In genomic region chr2:143717053-143717452, GRCh38 we compare ENCODE assay signal across 12 cellular contexts.
A peak's percentile ranks its signal among the peaks of the same experiment; 100 is the strongest.
DNase-seq lines count a peak whose midpoint lies in the region; ATAC-seq and TF ChIP-seq lines count a peak whose summit lies in the region.
"Had no signal": no experiment of that assay in that cellular context is flagged by ENCODE, and none has a peak within 500 bp of the region (broad histone marks: within the 10 kb centered on the region; RNA-seq: fewer than 3 reads in every experiment).

No MANE protein-coding gene starts in this region.

- H3K9me3 Mint-ChIP-seq in effector memory CD8-positive, alpha-beta T cell: peaks cover 3% of the 10 kb centered on the region in 2 donors

- no peaks in the 10 kb centered on the region for H3K27me3 Mint-ChIP-seq in effector memory CD8-positive, alpha-beta T cell
- H3K27me3 Mint-ChIP-seq: activated CD4-positive, alpha-beta T cell treated with anti-CD3 and anti-CD28 coated beads, Interleukin-2, amount 10 ng/mL, durations not matched to agents 24 days and 14 days had no signal

- WGBS in prostate gland: 19% methylated on average over 6 of the region's 6 CpGs
- 35 to 40% methylated on average over 1 to 6 of the region's 6 CpGs for WGBS in gastroesophageal sphincter (ENCODE audit: low coverage in 1 of 2), 2 donors
- WGBS in right lobe of liver (ENCODE audit: insufficient coverage, low coverage, low lambda C conversion rate, missing lambda C conversion rate): 44% methylated on average over 6 of the region's 6 CpGs

- no peaks in the 10 kb centered on the region for H3K27me3 ChIP-seq in prostate gland (replicated peaks; ENCODE audit: insufficient read depth)
- H3K27me3 ChIP-seq in gastroesophageal sphincter: peaks cover 3% of the 10 kb centered on the region
- no peaks in the 10 kb centered on the region for H3K27me3 ChIP-seq in right lobe of liver
- H3K27me3 ChIP-seq: BLaER1 treated with 17β-estradiol and CSF1 and Interleukin-3, amounts not matched to agents 10 nM and 100 nM had no signal

- peaks cover 22 to 37% of the 10 kb centered on the region in 2 donors for H3K4me1 Mint-ChIP-seq in effector memory CD8-positive, alpha-beta T cell (ENCODE audit: low read depth in 2 of 2)

- ATAC-seq in effector memory CD8-positive, alpha-beta T cell (replicated peaks): no peak
- ATAC-seq in gastroesophageal sphincter: no peak
- ATAC-seq in right lobe of liver: no peak

- no peak overlapping the region for H3K4me3 Mint-ChIP-seq in effector memory CD8-positive, alpha-beta T cell
- H3K4me3 Mint-ChIP-seq: activated CD4-positive, alpha-beta T cell treated with anti-CD3 and anti-CD28 coated beads, Interleukin-2, amount 10 ng/mL, durations not matched to agents 24 days and 14 days; T-helper 1 cell treated with Interleukin-12 subunit alpha and Interleukin-12 subunit beta and Interleukin-4 antibody, amounts not matched to agents 30 μg/mL and 1 μg/mL, for 36 hours had no signal

- no peak for TF ChIP-seq POLR2A in prostate gland (IDR thresholded peaks at IDR 0.05)
- TF ChIP-seq POLR2A in gastroesophageal sphincter (IDR thresholded peaks at IDR 0.05): no peak
- TF ChIP-seq POLR2A in right lobe of liver (IDR thresholded peaks at IDR 0.05): no peak

- H3K9me3 ChIP-seq in prostate gland (no peaks in the 10 kb centered on the region), gastroesophageal sphincter (no peaks in the 10 kb centered on the region), right lobe of liver (no peaks in the 10 kb centered on the region)

- intact Hi-C loops in prostate gland (cut with DNase I): no loop called here
- intact Hi-C loops in right lobe of liver (cut with DNase I): no loop called here

- H3K4me3 ChIP-seq in AG10803 (ENCODE audit: low read length) (peak overlapping the region; percentile 15; the same call in 1 of the 2 replicates), prostate gland (no peak overlapping the region), gastroesophageal sphincter (no peak overlapping the region), right lobe of liver (no peak overlapping the region)
- H3K4me3 ChIP-seq: BLaER1 treated with 17β-estradiol and CSF1 and Interleukin-3, amounts not matched to agents 10 nM and 100 nM had no signal

- H3K36me3 ChIP-seq in prostate gland: no peaks in the 10 kb centered on the region
- no peaks in the 10 kb centered on the region for H3K36me3 ChIP-seq in gastroesophageal sphincter
- no peaks in the 10 kb centered on the region for H3K36me3 ChIP-seq in right lobe of liver

- H3K27ac Mint-ChIP-seq in effector memory CD8-positive, alpha-beta T cell: peak overlapping the region; percentile 52 to 66
- H3K27ac Mint-ChIP-seq: activated CD4-positive, alpha-beta T cell treated with anti-CD3 and anti-CD28 coated beads, Interleukin-2, amount 10 ng/mL, durations not matched to agents 24 days and 14 days; T-helper 1 cell treated with Interleukin-12 subunit alpha and Interleukin-12 subunit beta and Interleukin-4 antibody, amounts not matched to agents 30 μg/mL and 1 μg/mL, for 36 hours had no signal

- TF ChIP-seq CTCF in AG10803 (conservative IDR thresholded peaks at IDR 0.05; ENCODE audit: low read length) (no peak), prostate gland (IDR thresholded peaks at IDR 0.05) (no peak), gastroesophageal sphincter (IDR thresholded peaks at IDR 0.05) (no peak), right lobe of liver (IDR thresholded peaks at IDR 0.05) (no peak)

- no peaks in the 10 kb centered on the region for H3K4me1 ChIP-seq in prostate gland (replicated peaks)
- H3K4me1 ChIP-seq in gastroesophageal sphincter: peaks cover 0 to 9% (median 0%) of the 10 kb centered on the region in 3 donors
- H3K4me1 ChIP-seq in right lobe of liver: no peaks in the 10 kb centered on the region
- H3K4me1 ChIP-seq: BLaER1 treated with 17β-estradiol and CSF1 and Interleukin-3, amounts not matched to agents 10 nM and 100 nM had no signal

- H3K36me3 Mint-ChIP-seq in effector memory CD8-positive, alpha-beta T cell (ENCODE audit: insufficient read depth): peaks cover 19% of the 10 kb centered on the region

- DNase-seq in AG10803 (ENCODE audit: low read depth) (peak; percentile 35), NCI-H2171 (lab: John Stamatoyannopoulos, UW) (peak; percentile 22), prostate gland (ENCODE audit: low spot score) (peak; percentile 7), SK-N-DZ (ENCODE audit: low spot score) (no peak), NCI-H187 (lab: John Stamatoyannopoulos, UW) (no peak), right lobe of liver (no peak)
- no peak for DNase-seq in effector memory CD8-positive, alpha-beta T cell
- DNase-seq: activated CD4-positive, alpha-beta T cell treated with anti-CD3 and anti-CD28 coated beads, Interleukin-2, amount 10 ng/mL, durations not matched to agents 24 days and 14 days; hippocampal formation had no signal

- H3K27ac ChIP-seq in prostate gland: no peak overlapping the region
- no peak overlapping the region for H3K27ac ChIP-seq in gastroesophageal sphincter
- no peak overlapping the region for H3K27ac ChIP-seq in right lobe of liver
- H3K27ac ChIP-seq: BLaER1 treated with 17β-estradiol and CSF1 and Interleukin-3, amounts not matched to agents 10 nM and 100 nM had no signal

- TF ChIP-seq EP300 in gastroesophageal sphincter (IDR thresholded peaks at IDR 0.05): no peak

Comparison
In these comparisons a context has a peak if more than half of its experiments do, and no peak if none do; other contexts are left out.
1. DNase-seq: peak in AG10803 (single experiment), NCI-H2171 (single experiment) and prostate gland (single experiment); none in effector memory CD8-positive, alpha-beta T cell (0 of 3), SK-N-DZ (single experiment), NCI-H187 (0 of 2) and right lobe of liver (0 of 3).